8 cellular contexts compared by ENCODE assay signal in the genomic region with DNA sequence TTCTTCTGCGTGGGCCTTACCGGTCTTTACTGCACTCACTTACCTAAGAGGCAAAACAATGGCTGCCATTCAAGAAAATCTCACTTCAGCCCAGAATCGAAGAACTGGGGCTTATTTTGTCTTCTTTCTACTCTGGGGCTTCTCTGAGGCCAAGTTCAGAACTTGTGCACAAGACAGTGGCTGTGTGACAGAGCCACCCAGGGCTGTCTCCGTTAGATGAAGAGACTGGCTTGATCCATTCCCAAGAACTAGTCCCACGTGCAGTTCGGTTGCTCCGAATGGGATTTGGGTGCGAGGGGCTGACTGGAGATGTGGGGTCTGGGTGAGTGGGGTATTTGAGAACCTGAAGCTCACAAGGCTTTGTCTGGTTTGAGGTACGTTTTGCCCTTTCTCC. TPM values are rescaled to one million over a fixed set of nuclear protein-coding genes. Genes with fewer than 3 reads are reported as not detected.
DNase-seq lines count a peak whose midpoint lies in the region; ATAC-seq and TF ChIP-seq lines count a peak whose summit lies in the region.

No MANE protein-coding gene starts in this region.

- H2AK9ac ChIP-seq in IMR-90 (replicated peaks; ENCODE audit: low read depth, low read length, poor library complexity) = peak overlapping the region; percentile 93

- H3K4me2 ChIP-seq in IMR-90 (ENCODE audit: low read depth, low read length) (peak overlapping the region; percentile 80), mammary epithelial cell (ENCODE audit: insufficient read depth, low read depth, low read length) (peak overlapping the region; percentile 94)

- H4K91ac ChIP-seq in IMR-90 (ENCODE audit: insufficient read depth, low read depth, low read length) = peak overlapping the region; percentile 91

- H3K4me1 ChIP-seq in IMR-90 (ENCODE audit: control insufficient read depth, insufficient read depth, low read length) = 0 out of 2 replicates have a peak, but pooled peaks cover 5% of the 10 kb centered on the region
- H3K4me1 ChIP-seq in mammary epithelial cell (ENCODE audit: insufficient read depth, low read length) = peaks cover 8% of the 10 kb centered on the region
- H3K4me1 ChIP-seq in liver (ENCODE audit: control insufficient read depth in 4 of 4, insufficient read depth in 4 of 4, low read length in 3 of 4) = peaks cover 2 to 22% (median 14%) of the 10 kb centered on the region in 4 donors
- H3K4me1 ChIP-seq in suprapubic skin = peaks cover 35% of the 10 kb centered on the region

- peak; percentile 20 for DNase-seq in DMS114 treated with DMSO at 0.1 percent for 48 hours (lab: John Stamatoyannopoulos, UW; ENCODE audit: unreplicated experiment)
- no peak for DNase-seq in IMR-90
- no peak for DNase-seq in mammary epithelial cell
- DNase-seq in suprapubic skin (ENCODE audit: low spot score in 2 of 2) = no peak
- DNase-seq in GM10266 (ENCODE audit: extremely low spot score) = no peak
- no peak for DNase-seq in cortex of kidney (lab: John Stamatoyannopoulos, UW)

- CTCF ChIA-PET in IMR-90 (lab: Yijun Ruan, JAX) (interaction anchor here (0.8 to 0.9 kb wide), 2 partner anchors 220 to 427 kb away, joined by 3 read pairs; no protein-coding TSS in a partner anchor), mammary epithelial cell (lab: Charles Lee; ENCODE audit: low non-redundant PET) (interaction anchor here (0.8 kb wide), 1 partner anchor 30 kb away, joined by 11 read pairs; no protein-coding TSS in a partner anchor)

- no peak for TF ChIP-seq CTCF in IMR-90 (conservative IDR thresholded peaks at IDR 0.05; ENCODE audit: low read depth, low read length)
- no peak for TF ChIP-seq CTCF in mammary epithelial cell (conservative IDR thresholded peaks at IDR 0.05 in 1 of 2, IDR thresholded peaks at IDR 0.05 in 1 of 2; ENCODE audit: extremely low read depth in 1 of 2, insufficient read depth in 1 of 2, low read depth in 1 of 2, low read length in 2 of 2)
- TF ChIP-seq CTCF in liver (IDR thresholded peaks at IDR 0.05; ENCODE audit: low read depth, low read length, missing input control) = no peak
- no peak for TF ChIP-seq CTCF in suprapubic skin (IDR thresholded peaks at IDR 0.05)
- no peak for TF ChIP-seq CTCF in GM10266 (IDR thresholded peaks at IDR 0.05; ENCODE audit: control insufficient read depth, insufficient read depth, low read depth, missing control alignments)

- H3K27me3 ChIP-seq in IMR-90 (ENCODE audit: control insufficient read depth, insufficient read depth, low read length) = no peaks in the 10 kb centered on the region
- no peaks in the 10 kb centered on the region for H3K27me3 ChIP-seq in mammary epithelial cell (ENCODE audit: insufficient read depth, low read length)
- H3K27me3 ChIP-seq in liver (ENCODE audit: control insufficient read depth in 4 of 4, insufficient read depth in 4 of 4, low read length in 3 of 4) = no peaks in the 10 kb centered on the region
- H3K27me3 ChIP-seq in suprapubic skin = no peaks in the 10 kb centered on the region

- peak overlapping the region; percentile 48 for H3K56ac ChIP-seq in IMR-90 (ENCODE audit: extremely low read depth, insufficient read depth, low read length)

- POLR2A ChIA-PET in IMR-90 (lab: Charles Lee; ENCODE audit: unreplicated experiment) = interaction anchor here (0.7 to 1.9 kb wide), 2 partner anchors 30 to 160 kb away, joined by 3 to 6 read pairs; no protein-coding TSS in a partner anchor

- no CpG with 5 or more reads among the region's 9 CpGs for WGBS in IMR-90 (ENCODE audit: extremely low coverage in 2 of 2, insufficient read length in 1 of 2), 2 experiments
- 17% methylated on average over 6 of the region's 9 CpGs for WGBS in mammary epithelial cell (ENCODE audit: low coverage, missing lambda C conversion rate)
- 32% methylated on average over 9 of the region's 9 CpGs for WGBS in liver
- WGBS in suprapubic skin = 8% methylated on average over 5 of the region's 9 CpGs

- peak overlapping the region; percentile 98 for H2AFZ ChIP-seq in IMR-90 (replicated peaks; ENCODE audit: low read length, poor library complexity)
- peak overlapping the region; percentile 97 for H2AFZ ChIP-seq in mammary epithelial cell (ENCODE audit: low read depth, low read length)

- peaks cover 8% of the 10 kb centered on the region for H4K20me1 ChIP-seq in IMR-90 (ENCODE audit: insufficient read depth, low read length)
- H4K20me1 ChIP-seq in mammary epithelial cell (ENCODE audit: insufficient read depth, low read length) = no peaks in the 10 kb centered on the region

- peak overlapping the region; percentile 69 for H3K18ac ChIP-seq in IMR-90 (ENCODE audit: low read depth, low read length)

- H2BK15ac ChIP-seq in IMR-90 (ENCODE audit: low read depth, low read length) = peak overlapping the region; percentile 77; the same call in 1 of the 3 replicates

- peak overlapping the region; percentile 3 for H2AK5ac ChIP-seq in IMR-90 (ENCODE audit: low read depth, low read length)

- H3K4me3 ChIP-seq in IMR-90 (ENCODE audit: insufficient read depth, low read depth, low read length) (peak overlapping the region; percentile 97), mammary epithelial cell (replicated peaks in 1 of 3; ENCODE audit: insufficient read depth in 1 of 3, low read depth in 2 of 3, low read length in 3 of 3) (peak overlapping the region; percentile 90 to 98 (median 97)), liver (ENCODE audit: low read depth in 1 of 3, low read length in 3 of 3) (peak overlapping the region; percentile 64 to 100 (median 91)), suprapubic skin (peak overlapping the region; percentile 93)

- H3K9ac ChIP-seq in IMR-90 (ENCODE audit: low read depth, low read length) (peak overlapping the region; percentile 74), mammary epithelial cell (ENCODE audit: insufficient read depth, low read length) (peak overlapping the region; percentile 56), liver (ENCODE audit: low read depth in 1 of 2, low read length in 2 of 2) (peak overlapping the region; percentile 2 to 44)

- no peaks in the 10 kb centered on the region for H3K9me1 ChIP-seq in IMR-90 (ENCODE audit: insufficient read depth, low read length)

- peaks cover 5 to 24% of the 10 kb centered on the region in 2 experiments; a peak in 2 of 4 replicates for H3K79me1 ChIP-seq in IMR-90 (ENCODE audit: low read depth in 1 of 2, low read length in 2 of 2)

- intact Hi-C loops in IMR-90 (cut with micrococcal nuclease) (loop anchor here (1.0 to 5.0 kb wide), 6 partner anchors 30 to 427 kb away; partner anchors contain the start of gene ZNF280D), mammary epithelial cell (cut with micrococcal nuclease) (loop anchor here (1.0 to 5.0 kb wide), 7 partner anchors 30 to 389 kb away; no protein-coding TSS in a partner anchor)

- dilution Hi-C loops in IMR-90 (cut with HindIII; ENCODE audit: low sequenced_read_pairs, unreplicated experiment) = no loop called here
- dilution Hi-C loops in mammary epithelial cell (cut with HindIII; ENCODE audit: low sequenced_read_pairs) = no loop called here

- peak overlapping the region; percentile 70 for H2BK5ac ChIP-seq in IMR-90 (ENCODE audit: low read depth, low read length, poor library complexity, severe bottlenecking)

- BruUV-seq in IMR-90 (replicated peaks; lab: Mats Ljungman, UMichigan) (TSS peak; percentile 29), mammary epithelial cell (replicated peaks; lab: Mats Ljungman, UMichigan) (no TSS peak)

- H2BK120ac ChIP-seq in IMR-90 (ENCODE audit: low read depth, low read length) = peak overlapping the region; percentile 90

- peaks cover 40% of the 10 kb centered on the region for H3K79me2 ChIP-seq in mammary epithelial cell (ENCODE audit: insufficient read depth, low read length)

- peak overlapping the region; percentile 97 for H3K14ac ChIP-seq in IMR-90 (replicated peaks; ENCODE audit: low read depth, low read length)

- ATAC-seq in IMR-90 (ENCODE audit: low read depth) (no peak), GM18868 (IDR thresholded peaks at IDR 0.05; ENCODE audit: unreplicated experiment) (no peak)

- peak overlapping the region; percentile 86 for H4K5ac ChIP-seq in IMR-90 (ENCODE audit: low read depth, low read length)

- H2BK20ac ChIP-seq in IMR-90 (ENCODE audit: low read depth, low read length) = no peak overlapping the region

- in situ Hi-C loops in IMR-90 (cut with MboI; ENCODE audit: low sequenced_read_pairs) = loop anchor here (25.0 kb wide), 1 partner anchor 620 kb away; no protein-coding TSS in a partner anchor
- in situ Hi-C loops in mammary epithelial cell (cut with MboI; ENCODE audit: low sequenced_read_pairs in 2 of 2) = loop anchor here in 1 of 2 donors (5.0 kb wide), 1 partner anchor 220 kb away; no protein-coding TSS in a partner anchor

- peak overlapping the region; percentile 84 for H3K4ac ChIP-seq in IMR-90 (ENCODE audit: low read depth, low read length)

- H3K27ac ChIP-seq in IMR-90 (ENCODE audit: insufficient read depth, low read length) = peak overlapping the region; percentile 81
- peak overlapping the region; percentile 84 for H3K27ac ChIP-seq in mammary epithelial cell (ENCODE audit: insufficient read depth, low read depth, low read length)
- peak overlapping the region; percentile 92 to 93 for H3K27ac ChIP-seq in liver (ENCODE audit: low read depth in 1 of 2, low read length in 2 of 2)
- H3K27ac ChIP-seq in suprapubic skin = peak overlapping the region; percentile 100

- H3K9me3 ChIP-seq in IMR-90 (ENCODE audit: control insufficient read depth, insufficient read depth, low read length) (no peaks in the 10 kb centered on the region), mammary epithelial cell (replicated peaks; ENCODE audit: insufficient read depth, low read length) (no peaks in the 10 kb centered on the region), liver (ENCODE audit: control insufficient read depth in 4 of 4, low read length in 3 of 4) (no peaks in the 10 kb centered on the region), suprapubic skin (no peaks in the 10 kb centered on the region)

- peak overlapping the region; percentile 89 for H3K23ac ChIP-seq in IMR-90 (ENCODE audit: low read depth, low read length)

- TF ChIP-seq RAD21 in IMR-90 (IDR thresholded peaks at IDR 0.05; ENCODE audit: low read length) = no peak
- no peak for TF ChIP-seq RAD21 in liver (IDR thresholded peaks at IDR 0.05)

- TF ChIP-seq POLR2A in IMR-90 (IDR thresholded peaks at IDR 0.05; ENCODE audit: low read depth, low read length) (no peak), suprapubic skin (IDR thresholded peaks at IDR 0.05) (no peak)

- peak overlapping the region; percentile 85 to 90 for H4K8ac ChIP-seq in IMR-90 (ENCODE audit: low read depth in 2 of 2, low read length in 2 of 2)

- no peaks in the 10 kb centered on the region for H3K36me3 ChIP-seq in IMR-90 (ENCODE audit: control insufficient read depth, insufficient read depth, low read length)
- no peaks in the 10 kb centered on the region for H3K36me3 ChIP-seq in mammary epithelial cell (ENCODE audit: insufficient read depth, low read length)
- H3K36me3 ChIP-seq in liver (ENCODE audit: control insufficient read depth in 4 of 4, insufficient read depth in 3 of 4, low read depth in 1 of 4, low read length in 3 of 4) = no peaks in the 10 kb centered on the region
- peaks cover 5% of the 10 kb centered on the region for H3K36me3 ChIP-seq in suprapubic skin

- no peak for TF ChIP-seq EP300 in suprapubic skin (IDR thresholded peaks at IDR 0.05)

RNA-seq across cellular contexts. Expression of gene TCF12, which starts 0.8 kb away (rescaled TPM):
- total RNA-seq in IMR-90 (2012; rRNA removed) (123 and 160 TPM in 2 replicates), mammary epithelial cell (100 to 1,000 TPM in 1 of 2 donors, 10 to 100 TPM in 1; 91.7 to 110 TPM), liver (10 to 100 TPM; 34.9 to 38.3 TPM), suprapubic skin (100 to 1,000 TPM in 2 of 4 donors, 10 to 100 TPM in 2; 91.3 to 118 (median 105) TPM)
- polyA plus RNA-seq in IMR-90 (2012; rRNA removed) (78.5 and 79.4 TPM in 2 replicates), mammary epithelial cell (48.0 TPM), liver (1 to 10 TPM; 8.7 to 9.8 TPM)
- 36.3 and 53.9 TPM in 2 replicates for polyA plus RNA-seq in IMR-90 (2012; cell fraction: cytosol; rRNA removed)
- 29.9 and 83.9 TPM in 2 replicates for polyA plus RNA-seq in IMR-90 (2012; cell fraction: nucleus; rRNA removed; ENCODE audit: low replicate concordance)
- 104 TPM for polyA minus RNA-seq in mammary epithelial cell

Comparison
In these comparisons a context has a peak if more than half of its experiments do, and no peak if none do; other contexts are left out.
1. H3K9ac ChIP-seq: peak in every context shown above with its lines; median percentile 74 in IMR-90; 56 in mammary epithelial cell; 23 in liver.